28 cellular contexts compared by ENCODE assay signal in the genomic region with DNA sequence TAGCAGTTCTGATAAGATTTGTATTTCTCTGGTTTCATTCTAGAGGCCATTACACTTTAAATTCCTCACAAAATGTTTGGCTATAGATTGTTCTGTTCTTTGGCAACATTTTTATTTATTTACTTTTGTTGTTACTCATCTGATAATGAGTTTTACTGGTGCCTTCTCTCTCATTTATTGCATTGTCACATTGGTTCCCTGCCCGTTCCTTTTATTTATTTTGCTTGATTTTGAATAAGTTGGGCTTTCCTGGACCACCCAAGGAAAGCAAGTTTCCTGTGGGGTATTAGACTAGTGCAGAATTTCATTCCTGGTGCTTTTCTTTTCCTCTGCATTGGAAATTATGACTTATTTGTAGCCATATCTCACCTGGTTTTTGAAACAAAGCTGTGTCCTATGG.
"Had no signal": no experiment of that assay in that cellular context is flagged by ENCODE, and none has a peak within 500 bp of the region (broad histone marks: within the 10 kb centered on the region; RNA-seq: fewer than 3 reads in every experiment).

No MANE protein-coding gene starts in this region.

- DNase-seq: activated CD4-positive, alpha-beta memory T cell treated with anti-CD3 and anti-CD28 coated beads for 36 hours; activated CD4-positive, alpha-beta T cell treated with anti-CD3 and anti-CD28 coated beads for 36 hours; activated CD4-positive, alpha-beta T cell treated with anti-CD3 and anti-CD28 coated beads, Interleukin-2, amount 10 ng/mL, durations not matched to agents 24 days and 14 days; activated CD4-positive, CD25-positive, alpha-beta regulatory T cell; activated CD4-positive, CD25-positive, alpha-beta regulatory T cell treated with anti-CD3 and anti-CD28 coated beads, Interleukin-2, amount 50 U/mL, for 72 hours; activated CD8-positive, alpha-beta memory T cell treated with anti-CD3 and anti-CD28 coated beads, Interleukin-2, amount 10 ng/mL, durations not matched to agents 7 days and 5 days; activated CD8-positive, alpha-beta memory T cell treated with anti-CD3 and anti-CD28 coated beads, Interleukin-2, amount 50 U/mL, for 4 hours; activated CD8-positive, alpha-beta T cell treated with anti-CD3 and anti-CD28 coated beads, Interleukin-2, amount 10 ng/mL, durations not matched to agents 7 days and 5 days; activated effector memory CD4-positive, alpha-beta T cell treated with Interleukin-2 at 50 U/mL for 16 hours; activated gamma-delta T cell treated with Interleukin-2 at 50 U/mL for 16 hours; activated naive CD4-positive, alpha-beta T cell treated with anti-CD3 and anti-CD28 coated beads, Interleukin-2, amount 50 U/mL, for 16 hours; activated naive CD4-positive, alpha-beta T cell treated with Interleukin-2 at 50 U/mL for 16 hours; activated T-cell treated with anti-CD3 and anti-CD28 coated beads, Interleukin-2, amount 50 U/mL, for 24 hours; amniotic stem cell; anterior cingulate cortex; brain microvascular endothelial cell; dorsolateral prefrontal cortex; effector memory CD4-positive, alpha-beta T cell; endodermal cell; erythroblast; foreskin keratinocyte; gastrocnemius medialis; heart right ventricle; T-helper 17 cell had no signal

- H3K36me3 ChIP-seq: brain microvascular endothelial cell, esophagus muscularis mucosa, gastrocnemius medialis, heart right ventricle had no signal

- H3K9me3 ChIP-seq: esophagus muscularis mucosa, gastrocnemius medialis, heart right ventricle had no signal

- H3K4me1 ChIP-seq: esophagus muscularis mucosa, foreskin keratinocyte, gastrocnemius medialis, heart right ventricle had no signal

- H3K27ac ChIP-seq: brain microvascular endothelial cell, coronary artery, dorsolateral prefrontal cortex, esophagus muscularis mucosa, foreskin keratinocyte, gastrocnemius medialis, heart right ventricle, hepatocyte had no signal

- H3K4me3 ChIP-seq: coronary artery, dorsolateral prefrontal cortex, esophagus muscularis mucosa, gastrocnemius medialis, heart right ventricle, hepatocyte had no signal

- ATAC-seq: activated CD4-positive, alpha-beta T cell treated with anti-CD3 and anti-CD28 coated beads for 36 hours; activated CD8-positive, alpha-beta memory T cell treated with anti-CD3 and anti-CD28 coated beads, Interleukin-2, amount 10 ng/mL, durations not matched to agents 7 days and 5 days; activated CD8-positive, alpha-beta T cell treated with anti-CD3 and anti-CD28 coated beads, Interleukin-2, amount 10 ng/mL, durations not matched to agents 7 days and 5 days; activated T-helper 17 cell treated with anti-CD3 and anti-CD28 coated beads, Interleukin-2, amount 50 U/mL, for 72 hours; foreskin keratinocyte; gastrocnemius medialis; heart right ventricle; T-helper 17 cell had no signal

- H3K27me3 ChIP-seq: brain microvascular endothelial cell, dorsolateral prefrontal cortex, esophagus muscularis mucosa, foreskin keratinocyte, gastrocnemius medialis, hepatocyte had no signal
